In genomic region chr5:36777105-36777757, GRCh38 we compare ENCODE assay signal across 8 cellular contexts.
DNase-seq lines count a peak whose midpoint lies in the region; ATAC-seq and TF ChIP-seq lines count a peak whose summit lies in the region.

No MANE protein-coding gene starts in this region.

- DNase-seq in AG08395 (ENCODE audit: low spot score) = peak; percentile 21
- no peak for DNase-seq in HFFc6
- peak; percentile 47 for DNase-seq in iris pigment epithelial cell (ENCODE audit: low read depth)
- no peak for DNase-seq in activated T-helper 1 cell treated with anti-CD3 and anti-CD28 coated beads, Interleukin-12 subunit alpha, Interleukin-12 subunit beta, Interleukin-2, Interleukin-4 antibody, amounts not matched to agents 30 ng/mL and 10 ng/mL and 1 ng/mL, durations not matched to agents 14 hours and 24 hours and 36 hours (ENCODE audit: low spot score)

- 0 out of 2 replicates have a peak, but pooled peaks cover 6% of the 10 kb centered on the region for H3K36me3 Mint-ChIP-seq in HFFc6 (ENCODE audit: low read depth)
- H3K36me3 Mint-ChIP-seq in activated T-helper 1 cell treated with anti-CD3 and anti-CD28 coated beads, Interleukin-12 subunit alpha, Interleukin-12 subunit beta, Interleukin-2, Interleukin-4 antibody, amounts not matched to agents 30 ng/mL and 10 ng/mL and 1 ng/mL, durations not matched to agents 14 hours and 24 hours and 36 hours (ENCODE audit: low read depth) = no peaks in the 10 kb centered on the region

- peaks cover 7% of the 10 kb centered on the region for H3K9me3 Mint-ChIP-seq in HFFc6
- H3K9me3 Mint-ChIP-seq in activated T-helper 1 cell treated with anti-CD3 and anti-CD28 coated beads, Interleukin-12 subunit alpha, Interleukin-12 subunit beta, Interleukin-2, Interleukin-4 antibody, amounts not matched to agents 30 ng/mL and 10 ng/mL and 1 ng/mL, durations not matched to agents 14 hours and 24 hours and 36 hours = no peaks in the 10 kb centered on the region

- no peaks in the 10 kb centered on the region; the same call in 1 of the 2 replicates for H3K27me3 Mint-ChIP-seq in HFFc6 (ENCODE audit: insufficient read depth)
- H3K27me3 Mint-ChIP-seq in activated T-helper 1 cell treated with anti-CD3 and anti-CD28 coated beads, Interleukin-12 subunit alpha, Interleukin-12 subunit beta, Interleukin-2, Interleukin-4 antibody, amounts not matched to agents 30 ng/mL and 10 ng/mL and 1 ng/mL, durations not matched to agents 14 hours and 24 hours and 36 hours (ENCODE audit: insufficient read depth) = peaks cover 8% of the 10 kb centered on the region

- intact Hi-C loops in activated T-helper 1 cell treated with anti-CD3 and anti-CD28 coated beads, Interleukin-12 subunit alpha, Interleukin-12 subunit beta, Interleukin-2, Interleukin-4 antibody, amounts not matched to agents 30 ng/mL and 10 ng/mL and 1 ng/mL, durations not matched to agents 14 hours and 24 hours and 36 hours (cut with micrococcal nuclease) = no loop called here

- ATAC-seq in GM21619 (IDR thresholded peaks at IDR 0.05; ENCODE audit: unreplicated experiment) (no peak), HG03159 (IDR thresholded peaks at IDR 0.05; ENCODE audit: unreplicated experiment) (no peak), HG02763 (IDR thresholded peaks at IDR 0.05; ENCODE audit: unreplicated experiment) (no peak)

- no peak overlapping the region for H3K4me3 Mint-ChIP-seq in HFFc6
- H3K4me3 Mint-ChIP-seq in activated T-helper 1 cell treated with anti-CD3 and anti-CD28 coated beads, Interleukin-12 subunit alpha, Interleukin-12 subunit beta, Interleukin-2, Interleukin-4 antibody, amounts not matched to agents 30 ng/mL and 10 ng/mL and 1 ng/mL, durations not matched to agents 14 hours and 24 hours and 36 hours = no peak overlapping the region

- TF ChIP-seq CTCF in HFFc6 (IDR thresholded peaks at IDR 0.05) (peak; percentile 50; the same call in 1 of the 2 replicates), WI38 (IDR thresholded peaks at IDR 0.05; ENCODE audit: low read depth, low read length) (peak; percentile 41)

- H3K27ac Mint-ChIP-seq in HFFc6 = no peak overlapping the region
- H3K27ac Mint-ChIP-seq in activated T-helper 1 cell treated with anti-CD3 and anti-CD28 coated beads, Interleukin-12 subunit alpha, Interleukin-12 subunit beta, Interleukin-2, Interleukin-4 antibody, amounts not matched to agents 30 ng/mL and 10 ng/mL and 1 ng/mL, durations not matched to agents 14 hours and 24 hours and 36 hours = no peak overlapping the region

- H3K4me1 Mint-ChIP-seq in HFFc6 (ENCODE audit: low read depth) = no peaks in the 10 kb centered on the region
- no peaks in the 10 kb centered on the region for H3K4me1 Mint-ChIP-seq in activated T-helper 1 cell treated with anti-CD3 and anti-CD28 coated beads, Interleukin-12 subunit alpha, Interleukin-12 subunit beta, Interleukin-2, Interleukin-4 antibody, amounts not matched to agents 30 ng/mL and 10 ng/mL and 1 ng/mL, durations not matched to agents 14 hours and 24 hours and 36 hours (ENCODE audit: low read depth)

- no peak overlapping the region for H3K4me3 ChIP-seq in WI38 (ENCODE audit: low read depth, low read length)

Comparison
In these comparisons a context has a peak if more than half of its experiments do, and no peak if none do; other contexts are left out.
1. DNase-seq: peak in AG08395 (single experiment) and iris pigment epithelial cell (single experiment); none in HFFc6 (single experiment) and activated T-helper 1 cell treated with anti-CD3 and anti-CD28 coated beads, Interleukin-12 subunit alpha, Interleukin-12 subunit beta, Interleukin-2, Interleukin-4 antibody, amounts not matched to agents 30 ng/mL and 10 ng/mL and 1 ng/mL, durations not matched to agents 14 hours and 24 hours and 36 hours (single experiment).